ENCODE assay signal across 9 cellular contexts in the genomic region with DNA sequence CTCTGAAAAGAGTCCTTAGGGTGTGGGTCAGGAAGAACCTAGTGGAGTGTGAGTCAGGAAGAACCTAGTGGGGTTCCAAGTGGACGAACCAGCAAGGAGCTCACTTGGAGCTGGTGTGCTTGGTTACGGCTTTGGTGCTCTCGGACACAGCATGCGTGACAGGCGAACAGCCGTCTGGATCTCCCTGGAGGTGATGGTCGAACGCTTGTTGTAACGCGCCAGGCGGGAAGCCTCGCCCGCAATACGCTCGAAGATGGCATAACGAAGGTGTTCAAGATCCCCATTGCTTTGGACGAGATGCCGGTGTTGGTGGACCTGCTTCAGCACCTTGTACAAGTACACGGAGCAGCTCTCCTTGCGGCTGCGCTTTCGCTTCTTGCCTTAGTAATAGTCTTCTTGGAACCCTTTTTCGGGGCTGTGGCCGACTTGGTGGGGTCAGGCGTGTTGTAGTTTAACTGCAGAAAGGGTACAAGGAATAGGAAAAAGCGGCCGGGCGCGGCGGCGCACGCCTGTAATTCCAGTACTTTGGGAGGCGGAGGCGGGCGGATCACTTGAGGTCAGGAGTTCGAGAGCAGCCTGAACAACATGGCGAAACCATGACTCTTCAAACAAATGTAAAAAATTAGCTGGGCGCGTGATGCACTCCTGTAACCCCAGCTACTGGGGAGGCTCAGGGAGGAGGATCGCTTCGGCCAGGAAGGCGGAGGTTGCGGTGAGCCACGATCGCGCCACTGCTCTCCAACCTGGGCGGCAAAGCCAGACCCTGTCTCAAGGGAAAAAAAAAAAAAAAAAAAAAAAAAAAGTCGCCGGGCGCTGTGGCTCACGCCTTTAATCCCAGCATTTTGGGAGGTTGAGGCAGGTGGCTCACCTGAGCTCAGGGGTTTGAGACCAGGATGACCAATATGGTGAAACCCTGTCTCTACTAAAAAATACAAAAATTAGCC. TPM values are rescaled to one million over a fixed set of nuclear protein-coding genes. Genes with fewer than 3 reads are reported as not detected.
DNase-seq lines count a peak whose midpoint lies in the region; ATAC-seq lines count a peak whose summit lies in the region.
"Had no signal": no experiment of that assay in that cellular context is flagged by ENCODE, and none has a peak within 500 bp of the region (broad histone marks: within the 10 kb centered on the region; RNA-seq: fewer than 3 reads in every experiment).

No MANE protein-coding gene starts in this region.

- peaks cover 11% of the 10 kb centered on the region for H3K36me3 Mint-ChIP-seq in activated naive CD4-positive, alpha-beta T cell treated with anti-CD3 and anti-CD28 coated beads for 36 hours (ENCODE audit: low read depth)
- H3K36me3 Mint-ChIP-seq in stimulated activated effector memory CD8-positive, alpha-beta T cell treated with anti-CD3 and anti-CD28 coated beads, Interleukin-12 subunit alpha, Interleukin-12 subunit beta, amount 100 ng/mL, for 72 hours = peaks cover 42% of the 10 kb centered on the region

- no peaks in the 10 kb centered on the region for H3K27me3 ChIP-seq in SJCRH30

- H3K9me3 ChIP-seq in iPS-18c (ENCODE audit: control insufficient read depth, insufficient read depth, low read length) (no peaks in the 10 kb centered on the region), SJCRH30 (replicated peaks) (no peaks in the 10 kb centered on the region)

- no peak for ATAC-seq in stimulated activated effector memory CD8-positive, alpha-beta T cell treated with anti-CD3 and anti-CD28 coated beads, Interleukin-12 subunit alpha, Interleukin-12 subunit beta, amount 100 ng/mL, for 72 hours
- ATAC-seq in GM19395 (IDR thresholded peaks at IDR 0.05; ENCODE audit: unreplicated experiment) = no peak

- no peaks in the 10 kb centered on the region for H3K36me3 ChIP-seq in SJCRH30

- no peaks in the 10 kb centered on the region for H3K9me3 Mint-ChIP-seq in activated naive CD4-positive, alpha-beta T cell treated with anti-CD3 and anti-CD28 coated beads for 36 hours
- no peaks in the 10 kb centered on the region for H3K9me3 Mint-ChIP-seq in stimulated activated effector memory CD8-positive, alpha-beta T cell treated with anti-CD3 and anti-CD28 coated beads, Interleukin-12 subunit alpha, Interleukin-12 subunit beta, amount 100 ng/mL, for 72 hours

- H3K27ac Mint-ChIP-seq in activated naive CD4-positive, alpha-beta T cell treated with anti-CD3 and anti-CD28 coated beads for 36 hours = peak overlapping the region; percentile 96
- peak overlapping the region; percentile 94 for H3K27ac Mint-ChIP-seq in stimulated activated effector memory CD8-positive, alpha-beta T cell treated with anti-CD3 and anti-CD28 coated beads, Interleukin-12 subunit alpha, Interleukin-12 subunit beta, amount 100 ng/mL, for 72 hours

- H3K4me3 ChIP-seq in iPS-18c (ENCODE audit: insufficient read depth, low read depth, low read length) (peak overlapping the region; percentile 78), SJCRH30 (no peak overlapping the region)

- CTCF ChIA-PET in activated naive CD4-positive, alpha-beta T cell treated with anti-CD3 and anti-CD28 coated beads for 36 hours (lab: Charles Lee) = interaction anchor here (0.6 to 3.9 kb wide), 8 partner anchors 22 to 668 kb away, joined by 3 to 35 read pairs (median 3); a partner anchor contains a TSS

- H3K27ac ChIP-seq in SJCRH30 = no peak overlapping the region

- intact Hi-C loops in activated naive CD4-positive, alpha-beta T cell treated with anti-CD3 and anti-CD28 coated beads for 36 hours (cut with micrococcal nuclease) = no loop called here

- peaks cover 8% of the 10 kb centered on the region for H3K27me3 Mint-ChIP-seq in activated naive CD4-positive, alpha-beta T cell treated with anti-CD3 and anti-CD28 coated beads for 36 hours (ENCODE audit: low read depth)

- DNase-seq in activated gamma-delta T cell (lab: John Stamatoyannopoulos, UW) (peak; percentile 9), activated gamma-delta T cell treated with Interleukin-2 at 50 U/mL for 16 hours (no peak), SJCRH30 (no peak), AML-193 (lab: John Stamatoyannopoulos, UW) (no peak)
- DNase-seq in activated naive CD4-positive, alpha-beta T cell treated with anti-CD3 and anti-CD28 coated beads for 36 hours = peak; percentile 49
- peak in 1 of 2 donors; percentile 64 for DNase-seq in stimulated activated effector memory CD8-positive, alpha-beta T cell treated with anti-CD3 and anti-CD28 coated beads, Interleukin-12 subunit alpha, Interleukin-12 subunit beta, amount 100 ng/mL, for 72 hours (ENCODE audit: low spot score in 2 of 2)

- H3K4me3 Mint-ChIP-seq in activated naive CD4-positive, alpha-beta T cell treated with anti-CD3 and anti-CD28 coated beads for 36 hours = peak overlapping the region; percentile 97
- H3K4me3 Mint-ChIP-seq in stimulated activated effector memory CD8-positive, alpha-beta T cell treated with anti-CD3 and anti-CD28 coated beads, Interleukin-12 subunit alpha, Interleukin-12 subunit beta, amount 100 ng/mL, for 72 hours = peak overlapping the region; percentile 79

- no peaks in the 10 kb centered on the region for H3K4me1 ChIP-seq in SJCRH30

- H3K4me1 Mint-ChIP-seq in activated naive CD4-positive, alpha-beta T cell treated with anti-CD3 and anti-CD28 coated beads for 36 hours (ENCODE audit: low read depth) = peaks cover 26% of the 10 kb centered on the region
- peaks cover 37% of the 10 kb centered on the region for H3K4me1 Mint-ChIP-seq in stimulated activated effector memory CD8-positive, alpha-beta T cell treated with anti-CD3 and anti-CD28 coated beads, Interleukin-12 subunit alpha, Interleukin-12 subunit beta, amount 100 ng/mL, for 72 hours

RNA-seq across cellular contexts. Expression of a gene that starts 48.0 kb away (rescaled TPM):
- total RNA-seq in activated naive CD4-positive, alpha-beta T cell treated with anti-CD3 and anti-CD28 coated beads for 36 hours = not detected
- total RNA-seq in SJCRH30 (2014; rRNA removed; shearing (Covaris generic)) = not detected in 2 replicates
- total RNA-seq: dermis microvascular lymphatic vessel endothelial cell had no signal

Comparison
In these comparisons a context has a peak if more than half of its experiments do, and no peak if none do; other contexts are left out.
1. DNase-seq: peak in activated gamma-delta T cell (single experiment) and activated naive CD4-positive, alpha-beta T cell treated with anti-CD3 and anti-CD28 coated beads for 36 hours (single experiment); none in activated gamma-delta T cell treated with Interleukin-2 at 50 U/mL for 16 hours (single experiment), SJCRH30 (0 of 2) and AML-193 (0 of 2).